8 cellular contexts compared by ENCODE assay signal in genomic region chr3:197736010-197736490, GRCh38. TPM values are rescaled to one million over a fixed set of nuclear protein-coding genes. Genes with fewer than 3 reads are reported as not detected.
DNase-seq lines count a peak whose midpoint lies in the region; ATAC-seq, FAIRE-seq and TF ChIP-seq lines count a peak whose summit lies in the region.

No MANE protein-coding gene starts in this region.

- H3K9me3 ChIP-seq in adrenal gland (replicated peaks in 1 of 3) (no peaks in the 10 kb centered on the region), iPS DF 6.9 (ENCODE audit: control insufficient read depth, insufficient read depth, low read length) (no peaks in the 10 kb centered on the region)

- TF ChIP-seq POLR2A in adrenal gland (IDR thresholded peaks at IDR 0.05): no peak

- H3K27me3 ChIP-seq in adrenal gland (no peaks in the 10 kb centered on the region), iPS DF 6.9 (ENCODE audit: control insufficient read depth, insufficient read depth, low read length) (no peaks in the 10 kb centered on the region)

- ATAC-seq in GM18907 (IDR thresholded peaks at IDR 0.05; ENCODE audit: unreplicated experiment): no peak

- TF ChIP-seq CTCF in adrenal gland (IDR thresholded peaks at IDR 0.05): no peak

- intact Hi-C loops in adrenal gland (cut with DNase I): no loop called here

- WGBS in adrenal gland, 4 donors: 0 to 1% (median 1%) methylated on average over 14 to 17 of the region's 17 CpGs
- whole genome bisulfite sequencing in iPS DF 6.9 (ENCODE audit: insufficient coverage, insufficient read length): no CpG with 5 or more reads among the region's 17 CpGs

- H3K27ac ChIP-seq in adrenal gland: peak overlapping the region; percentile 71 to 92 (median 82)
- no peak overlapping the region for H3K27ac ChIP-seq in iPS DF 6.9 (ENCODE audit: low read length)
- peak overlapping the region; percentile 66 to 93 (median 87) for H3K27ac ChIP-seq in skin epidermis

- DNase-seq in A172 (ENCODE audit: low spot score) (peak; percentile 35), GM19239 (ENCODE audit: insufficient read length, low spot score) (no peak), SK-MEL-5 (ENCODE audit: low read depth, low spot score) (peak; percentile 11), adrenal gland (peak in 3 of 7 donors; percentile 29 to 64 (median 32)), iPS DF 6.9 (ENCODE audit: low read depth, low spot score) (no peak), NCI-H1092 (lab: John Stamatoyannopoulos, UW) (no peak)

- in situ Hi-C loops in SK-MEL-5 (cut with HindIII; ENCODE audit: low pct_unique_long_range_greater_than_20kb, low sequenced_read_pairs): no loop called here

- H3K4me3 ChIP-seq in adrenal gland (peak overlapping the region in 3 of 4 donors; percentile 31 to 90 (median 73)), iPS DF 6.9 (ENCODE audit: low read length) (peak overlapping the region; percentile 97), skin epidermis (peak overlapping the region; percentile 56 to 97 (median 91))

- peak; percentile 90 for FAIRE-seq in GM19239 (lab: Jason Lieb, UNC)

- peaks cover 0 to 18% of the 10 kb centered on the region in 2 donors for H3K4me1 ChIP-seq in adrenal gland (replicated peaks in 1 of 2)
- H3K4me1 ChIP-seq in iPS DF 6.9 (ENCODE audit: control insufficient read depth, insufficient read depth, low read length): 0 out of 2 replicates have a peak, but pooled peaks cover 2% of the 10 kb centered on the region

- H3K36me3 ChIP-seq in adrenal gland (replicated peaks in 1 of 2) (no peaks in the 10 kb centered on the region), iPS DF 6.9 (ENCODE audit: control insufficient read depth, insufficient read depth, low read length) (no peaks in the 10 kb centered on the region)

RNA-seq across cellular contexts. Expression of gene RUBCN, which starts 0.7 kb away (rescaled TPM):
- total RNA-seq in A172 (2014; rRNA removed; shearing (Covaris generic)): 27.0 and 42.2 TPM in 2 replicates
- 24.6 and 27.1 TPM in 2 replicates for total RNA-seq in SK-MEL-5 (2014; rRNA removed; shearing (Covaris generic))
- 29.2 and 29.6 TPM in 2 replicates for polyA plus RNA-seq in SK-MEL-5 (2015; cell fraction: cytosol; rRNA removed)
- polyA plus RNA-seq in SK-MEL-5 (2015; cell fraction: nucleus; rRNA removed): 38.9 and 60.3 TPM in 2 replicates
- total RNA-seq in adrenal gland: 10 to 100 TPM; 19.7 to 43.8 (median 22.5) TPM
- 10 to 100 TPM in 2 of 3 donors, 1 to 10 TPM in 1; 7.7 to 22.7 (median 13.4) TPM for polyA plus RNA-seq in adrenal gland

RNA-seq across cellular contexts. Expression of gene FYTTD1, which starts 13.6 kb away (rescaled TPM):
- 69.8 and 87.7 TPM in 2 replicates for total RNA-seq in A172 (2014; rRNA removed; shearing (Covaris generic))
- 76.8 and 101 TPM in 2 replicates for total RNA-seq in SK-MEL-5 (2014; rRNA removed; shearing (Covaris generic))
- polyA plus RNA-seq in SK-MEL-5 (2015; cell fraction: cytosol; rRNA removed): 27.6 and 41.9 TPM in 2 replicates
- 16.7 and 24.7 TPM in 2 replicates for polyA plus RNA-seq in SK-MEL-5 (2015; cell fraction: nucleus; rRNA removed)
- 10 to 100 TPM; 12.5 to 57.3 (median 45.6) TPM for total RNA-seq in adrenal gland
- polyA plus RNA-seq in adrenal gland: 10 to 100 TPM; 10.1 to 70.4 (median 12.3) TPM

RNA-seq across cellular contexts. Expression of gene LRCH3, which starts 55.0 kb away (rescaled TPM):
- 23.0 and 23.8 TPM in 2 replicates for total RNA-seq in A172 (2014; rRNA removed; shearing (Covaris generic))
- 92.3 and 93.7 TPM in 2 replicates for total RNA-seq in SK-MEL-5 (2014; rRNA removed; shearing (Covaris generic))
- polyA plus RNA-seq in SK-MEL-5 (2015; cell fraction: cytosol; rRNA removed): 50.4 and 122 TPM in 2 replicates
- polyA plus RNA-seq in SK-MEL-5 (2015; cell fraction: nucleus; rRNA removed): 56.3 and 79.7 TPM in 2 replicates
- total RNA-seq in adrenal gland: 10 to 100 TPM; 29.6 to 54.9 (median 43.7) TPM
- polyA plus RNA-seq in adrenal gland: 10 to 100 TPM in 1 of 3 donors, 1 to 10 TPM in 2; 7.4 to 39.2 (median 9.7) TPM

Comparison
In these comparisons a context has a peak if more than half of its experiments do, and no peak if none do; other contexts are left out.
1. DNase-seq: peak in A172 (single experiment) and SK-MEL-5 (single experiment); none in GM19239 (single experiment), iPS DF 6.9 (single experiment) and NCI-H1092 (single experiment).
2. Peak in every context shown above with its lines, with median percentiles within 50 percentile points of each other: H3K4me3 ChIP-seq.